8 cellular contexts compared by ENCODE assay signal in the genomic region with DNA sequence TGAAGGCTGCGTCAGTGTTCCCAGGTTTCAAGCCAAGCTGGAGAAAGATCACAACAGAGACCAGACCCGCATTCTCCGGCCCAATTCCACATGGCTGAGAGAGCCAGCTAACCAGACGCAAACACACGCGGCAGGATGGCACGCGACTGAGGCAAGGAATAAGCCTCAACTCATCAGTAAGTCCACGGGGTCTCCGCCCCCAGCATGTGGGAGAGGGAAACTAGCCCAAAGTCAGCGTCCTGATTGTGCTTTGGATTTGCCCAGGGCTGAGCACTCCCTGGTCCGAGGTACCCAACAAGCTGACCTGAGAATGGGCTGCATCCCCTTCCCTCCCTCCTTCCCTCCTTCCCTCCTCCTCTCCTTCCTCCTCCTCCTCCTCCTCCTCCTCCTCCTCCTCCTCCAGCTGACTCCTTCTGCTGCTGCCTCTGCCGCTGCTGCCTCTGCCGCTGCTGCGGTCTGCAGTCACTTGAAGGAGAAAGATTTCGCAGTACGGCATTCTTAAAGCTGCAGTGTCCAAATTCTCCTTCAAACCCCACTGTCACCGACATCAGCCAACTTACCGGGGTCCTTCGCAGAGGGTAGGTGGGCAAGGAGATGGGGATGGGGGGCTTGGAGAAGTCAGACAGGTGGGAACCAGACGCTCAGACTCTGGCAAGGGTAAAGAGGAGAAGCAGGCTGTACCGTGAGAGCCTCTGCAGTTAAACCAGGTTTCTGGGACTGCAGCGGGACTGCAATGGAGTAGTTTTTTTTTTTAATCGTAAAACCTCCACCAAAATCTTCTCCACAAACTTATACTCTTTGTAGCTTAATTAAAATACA. TPM values are rescaled to one million over a fixed set of nuclear protein-coding genes. Genes with fewer than 3 reads are reported as not detected.
DNase-seq lines count a peak whose midpoint lies in the region; ATAC-seq and TF ChIP-seq lines count a peak whose summit lies in the region.

No MANE protein-coding gene starts in this region.

- H3K27me3 ChIP-seq in GM23338 (ENCODE audit: insufficient read depth) (peaks cover 78% of the 10 kb centered on the region), Panc1 (ENCODE audit: control insufficient read depth, insufficient read depth, low read length) (0 out of 2 replicates have a peak, but pooled peaks cover 4% of the 10 kb centered on the region), esophagus (ENCODE audit: control insufficient read depth in 1 of 2, insufficient read depth in 2 of 2, low read length in 2 of 2) (peaks cover 0 to 4% of the 10 kb centered on the region in 2 donors)

- peak; percentile 10 for ATAC-seq in GM23338
- peak; percentile 37 for ATAC-seq in Panc1
- no peak for ATAC-seq in left lobe of liver
- no peak for ATAC-seq in GM18870 (IDR thresholded peaks at IDR 0.05; ENCODE audit: unreplicated experiment)

- DNase-seq in GM23338 (ENCODE audit: low spot score) (peak; percentile 54), Panc1 (ENCODE audit: low read depth, low spot score) (no peak), occipital lobe (lab: John Stamatoyannopoulos, UW) (peak; percentile 66), left lobe of liver (ENCODE audit: low spot score) (no peak), NCI-H1436 treated with DMSO at 0.1 percent for 48 hours (lab: John Stamatoyannopoulos, UW) (no peak), KG1 (lab: John Stamatoyannopoulos, UW) (no peak)

- intact Hi-C loops in Panc1 (cut with micrococcal nuclease; ENCODE audit: unreplicated experiment), result no loop called here

- POLR2A ChIA-PET in Panc1 (lab: Charles Lee), result interaction anchor here (0.6 to 0.8 kb wide), 3 partner anchors 32 to 260 kb away, joined by 3 to 10 read pairs (median 8); no protein-coding TSS in a partner anchor

- H3K4me2 ChIP-seq in GM23338, result peak overlapping the region; percentile 71

- H3K4me3 Mint-ChIP-seq in GM23338, result peak overlapping the region; percentile 60

- no peaks in the 10 kb centered on the region for H3F3A ChIP-seq in GM23338 (replicated peaks; ENCODE audit: low read depth)

- 3% methylated on average over 23 to 24 of the region's 24 CpGs for WGBS in esophagus, 2 donors

- H3K4me1 Mint-ChIP-seq in GM23338, result peaks cover 31% of the 10 kb centered on the region

- H3K27ac ChIP-seq in GM23338 (ENCODE audit: low read depth) (no peak overlapping the region), Panc1 (ENCODE audit: low read length) (no peak overlapping the region), esophagus (ENCODE audit: low read depth in 2 of 2, low read length in 1 of 2) (no peak overlapping the region)

- no peaks in the 10 kb centered on the region for H3K79me2 ChIP-seq in GM23338 (replicated peaks; ENCODE audit: insufficient read depth)

- H4K20me1 ChIP-seq in GM23338 (replicated peaks; ENCODE audit: insufficient read depth), result no peaks in the 10 kb centered on the region

- no peaks in the 10 kb centered on the region for H3K9me3 ChIP-seq in Panc1 (ENCODE audit: control insufficient read depth, insufficient read depth, low read depth, low read length)
- peaks cover 0 to 5% of the 10 kb centered on the region in 2 donors for H3K9me3 ChIP-seq in esophagus (ENCODE audit: control insufficient read depth in 2 of 2, insufficient read depth in 1 of 2, low read depth in 1 of 2, low read length in 1 of 2)

- H3K36me3 ChIP-seq in GM23338 (ENCODE audit: insufficient read depth) (no peaks in the 10 kb centered on the region), Panc1 (ENCODE audit: control insufficient read depth, insufficient read depth, low read length) (no peaks in the 10 kb centered on the region), esophagus (ENCODE audit: control insufficient read depth in 2 of 2, insufficient read depth in 2 of 2, low read length in 1 of 2) (no peaks in the 10 kb centered on the region)

- H3K9me2 ChIP-seq in GM23338 (ENCODE audit: insufficient read depth), result no peaks in the 10 kb centered on the region

- TF ChIP-seq CTCF in GM23338 (conservative IDR thresholded peaks at IDR 0.05; ENCODE audit: low read depth in 2 of 2), result no peak
- TF ChIP-seq CTCF in Panc1 (IDR thresholded peaks at IDR 0.05), result no peak

- H3K36me3 Mint-ChIP-seq in GM23338 (ENCODE audit: low read depth), result no peaks in the 10 kb centered on the region

- in situ Hi-C loops in Panc1 (cut with HindIII; ENCODE audit: low pct_unique_long_range_greater_than_20kb, low sequenced_read_pairs), result no loop called here

- peak overlapping the region; percentile 93 for H2AFZ ChIP-seq in GM23338

- peaks cover 70% of the 10 kb centered on the region for H3K27me3 Mint-ChIP-seq in GM23338 (ENCODE audit: insufficient read depth, low read depth, poor library complexity)

- no TSS peak for BruUV-seq in Panc1 (replicated peaks; lab: Mats Ljungman, UMichigan)

- CTCF ChIA-PET in Panc1 (lab: Charles Lee), result interaction anchor here (0.5 to 2.3 kb wide), 5 partner anchors 46 to 94 kb away, joined by 4 to 13 read pairs (median 5); no protein-coding TSS in a partner anchor

- H3K9me3 Mint-ChIP-seq in GM23338, result no peaks in the 10 kb centered on the region; the same call in 2 of the 3 replicates

- H3K4me3 ChIP-seq in GM23338 (peak overlapping the region; percentile 56), Panc1 (ENCODE audit: low read depth in 2 of 2, low read length in 2 of 2) (peak overlapping the region; percentile 31 to 53), esophagus (ENCODE audit: low read depth in 1 of 2, low read length in 2 of 2) (peak overlapping the region; percentile 13 to 36)

- H3K27ac Mint-ChIP-seq in GM23338, result no peak overlapping the region

- H3K4me1 ChIP-seq in GM23338 (ENCODE audit: insufficient read depth) (peaks cover 14% of the 10 kb centered on the region; the same call in 1 of the 2 replicates), Panc1 (ENCODE audit: control insufficient read depth, insufficient read depth, low read length) (peaks cover 27% of the 10 kb centered on the region), esophagus (ENCODE audit: control insufficient read depth in 2 of 2, insufficient read depth in 2 of 2, low read length in 1 of 2) (peaks cover 0 to 17% of the 10 kb centered on the region in 2 donors)

TF ChIP-seq in GM23338, 12 proteins besides CTCF, POLR2A, EP300 and RAD21:
- TF ChIP-seq NANOG (IDR thresholded peaks at IDR 0.05; ENCODE audit: borderline replicate concordance) (no peak), EZH2 (IDR thresholded peaks at IDR 0.05; ENCODE audit: low read depth, unreplicated experiment) (peak; percentile 44)
- TF ChIP-seq, protein P1, sequence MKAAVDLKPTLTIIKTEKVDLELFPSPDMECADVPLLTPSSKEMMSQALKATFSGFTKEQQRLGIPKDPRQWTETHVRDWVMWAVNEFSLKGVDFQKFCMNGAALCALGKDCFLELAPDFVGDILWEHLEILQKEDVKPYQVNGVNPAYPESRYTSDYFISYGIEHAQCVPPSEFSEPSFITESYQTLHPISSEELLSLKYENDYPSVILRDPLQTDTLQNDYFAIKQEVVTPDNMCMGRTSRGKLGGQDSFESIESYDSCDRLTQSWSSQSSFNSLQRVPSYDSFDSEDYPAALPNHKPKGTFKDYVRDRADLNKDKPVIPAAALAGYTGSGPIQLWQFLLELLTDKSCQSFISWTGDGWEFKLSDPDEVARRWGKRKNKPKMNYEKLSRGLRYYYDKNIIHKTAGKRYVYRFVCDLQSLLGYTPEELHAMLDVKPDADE (IDR thresholded peaks at IDR 0.05), result no peak

RNA-seq across cellular contexts. Expression of gene H6PD, which starts 32.9 kb away (rescaled TPM):
- total RNA-seq in GM23338 (2014; rRNA removed; shearing (Covaris generic)), result 4.2 and 4.7 TPM in 2 replicates
- polyA plus RNA-seq in GM23338 (2016; fragmentation: Nextera tagmentation; extraction: Ambion mirVana) (0.99 and 1.2 TPM in 2 replicates), esophagus (1 to 10 TPM; 7.1 to 8.9 TPM)
- total RNA-seq in Panc1 (2021; ENCODE audit: unreplicated experiment) (23.5 TPM), occipital lobe (6.2 TPM), left lobe of liver (116 TPM)
- 17.7 TPM for polyA plus RNA-seq in Panc1 (2012; ENCODE audit: insufficient read length)

Comparison
In these comparisons a context has a peak if more than half of its experiments do, and no peak if none do; other contexts are left out.
1. ATAC-seq: peak in GM23338 (single experiment) and Panc1 (single experiment); none in left lobe of liver (single experiment) and GM18870 (single experiment).
2. DNase-seq: peak in GM23338 (single experiment) and occipital lobe (single experiment); none in Panc1 (single experiment), left lobe of liver (single experiment), NCI-H1436 treated with DMSO at 0.1 percent for 48 hours (single experiment) and KG1 (single experiment).
3. Peak in every context shown above with its lines, with median percentiles within 50 percentile points of each other: H3K4me3 ChIP-seq.